Comparison of ENCODE assay signal across 9 cellular contexts in the genomic region with DNA sequence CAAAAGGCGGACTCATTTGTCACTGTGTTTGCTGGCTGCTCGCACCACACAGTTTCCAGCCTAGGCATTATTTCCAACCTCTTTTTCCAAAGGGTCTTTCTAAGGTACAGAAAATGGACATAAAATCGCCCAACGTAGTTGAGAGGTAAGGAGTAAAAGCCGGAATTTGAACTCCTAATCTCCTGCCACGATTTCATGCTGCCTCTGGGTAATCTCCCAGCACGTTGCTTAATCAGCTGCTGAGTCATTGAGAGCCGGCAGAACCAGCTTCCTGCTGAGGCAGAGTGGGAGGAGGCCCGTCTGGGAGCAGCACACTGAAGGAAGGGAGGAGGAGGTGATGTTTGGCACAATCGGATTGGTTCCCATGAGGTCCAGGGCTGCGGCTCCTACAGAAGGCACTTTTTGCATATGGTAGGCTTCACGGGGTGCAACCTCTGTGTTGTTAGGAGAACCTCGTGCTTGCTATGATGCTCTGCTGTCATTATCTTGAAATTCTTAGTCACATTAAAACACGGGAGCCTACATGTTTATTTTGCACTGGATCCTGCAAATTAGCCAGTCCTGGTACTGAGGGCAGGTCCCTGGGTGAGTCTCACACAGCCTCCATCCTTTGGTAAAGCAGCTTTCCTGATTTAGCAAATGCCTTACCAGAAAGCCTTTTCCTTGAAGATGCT.
DNase-seq lines count a peak whose midpoint lies in the region; ATAC-seq and TF ChIP-seq lines count a peak whose summit lies in the region.
"Had no signal": no experiment of that assay in that cellular context is flagged by ENCODE, and none has a peak within 500 bp of the region (broad histone marks: within the 10 kb centered on the region; RNA-seq: fewer than 3 reads in every experiment).

No MANE protein-coding gene starts in this region.

- no peaks in the 10 kb centered on the region for H3K27me3 Mint-ChIP-seq in HFFc6 (ENCODE audit: insufficient read depth)
- H3K27me3 Mint-ChIP-seq: central memory CD8-positive, alpha-beta T cell had no signal

- H3K4me1 ChIP-seq in mesodermal cell (ENCODE audit: control insufficient read depth, insufficient read depth, low read length, poor library complexity, severe bottlenecking) (peaks cover 39% of the 10 kb centered on the region), transverse colon (peaks cover 0 to 9% (median 5%) of the 10 kb centered on the region in 4 donors)

- in situ Hi-C loops in SK-MEL-5 (cut with HindIII; ENCODE audit: low pct_unique_long_range_greater_than_20kb, low sequenced_read_pairs), result no loop called here
- in situ Hi-C loops in transverse colon (cut with MboI; ENCODE audit: low pct_ligation_motif_present in 1 of 4, low pct_unique_long_range_greater_than_20kb in 1 of 4, low sequenced_read_pairs in 3 of 4), result no loop called here

- H3K9me3 Mint-ChIP-seq in HFFc6, result peaks cover 3% of the 10 kb centered on the region; the same call in 1 of the 2 replicates
- H3K9me3 Mint-ChIP-seq: central memory CD8-positive, alpha-beta T cell had no signal

- peaks cover 26% of the 10 kb centered on the region for H3K4me1 Mint-ChIP-seq in HFFc6 (ENCODE audit: low read depth)
- H3K4me1 Mint-ChIP-seq: central memory CD8-positive, alpha-beta T cell had no signal

- TF ChIP-seq EP300 in transverse colon (IDR thresholded peaks at IDR 0.05; ENCODE audit: low read depth), result no peak

- intact Hi-C loops in transverse colon (cut with DNase I; ENCODE audit: low total_unique reads), result no loop called here

- whole genome bisulfite sequencing in mesodermal cell (ENCODE audit: insufficient coverage in 2 of 2), 2 experiments, result 3 to 11% methylated on average over 9 to 12 of the region's 14 CpGs
- WGBS in transverse colon (ENCODE audit: low coverage in 1 of 2), 2 donors, result 16 to 67% methylated on average over 3 to 13 of the region's 14 CpGs

- ATAC-seq in HG02571 (IDR thresholded peaks at IDR 0.05; ENCODE audit: unreplicated experiment) (no peak), GM18870 (IDR thresholded peaks at IDR 0.05; ENCODE audit: unreplicated experiment) (no peak)

- H3K4me3 ChIP-seq in AG04449 (ENCODE audit: low read depth, low read length), result no peak overlapping the region; the same call in 1 of the 2 replicates
- peak overlapping the region; percentile 14 for H3K4me3 ChIP-seq in mesodermal cell (ENCODE audit: extremely low read depth, insufficient read depth, low read length, poor library complexity, severe bottlenecking)
- H3K4me3 ChIP-seq in transverse colon, result no peak overlapping the region

- DNase-seq in AG04449 (ENCODE audit: low read depth, low spot score) (peak; percentile 78), HFFc6 (peak; percentile 81), SK-MEL-5 (ENCODE audit: low read depth, low spot score) (peak; percentile 69), epidermal melanocyte (ENCODE audit: insufficient read length, low spot score) (peak; percentile 60), transverse colon (peak; percentile 77)

- CTCF ChIA-PET in AG04449 (lab: Yijun Ruan, JAX), result interaction anchor here (1.2 kb wide), 1 partner anchor 487 kb away, joined by 3 read pairs; a partner anchor contains a TSS

- no peaks in the 10 kb centered on the region for H3K36me3 ChIP-seq in mesodermal cell (ENCODE audit: control insufficient read depth, insufficient read depth, low read length)
- H3K36me3 ChIP-seq in transverse colon, result no peaks in the 10 kb centered on the region

- no peaks in the 10 kb centered on the region for H3K36me3 Mint-ChIP-seq in HFFc6 (ENCODE audit: low read depth)

- POLR2A ChIA-PET in AG04449 (lab: Yijun Ruan, JAX), result interaction anchor here (0.6 to 0.7 kb wide), 2 partner anchors 93 to 406 kb away, joined by 3 to 4 read pairs; no protein-coding TSS in a partner anchor

- H3K27me3 ChIP-seq in transverse colon, result no peaks in the 10 kb centered on the region

- no peaks in the 10 kb centered on the region for H3K9me3 ChIP-seq in mesodermal cell (ENCODE audit: control insufficient read depth, low read length)
- no peaks in the 10 kb centered on the region for H3K9me3 ChIP-seq in transverse colon

- H3K27ac ChIP-seq in mesodermal cell (ENCODE audit: low read depth, low read length, severe bottlenecking) (peak overlapping the region; percentile 93), transverse colon (no peak overlapping the region)

- TF ChIP-seq CTCF in AG04449 (IDR thresholded peaks at IDR 0.05; ENCODE audit: insufficient read depth, low read length, missing control alignments) (no peak), HFFc6 (IDR thresholded peaks at IDR 0.05) (no peak), transverse colon (IDR thresholded peaks at IDR 0.05) (no peak)

- TF ChIP-seq POLR2A in transverse colon (IDR thresholded peaks at IDR 0.05), result no peak

- peak overlapping the region; percentile 74 for H3K4me3 Mint-ChIP-seq in HFFc6
- H3K4me3 Mint-ChIP-seq: central memory CD8-positive, alpha-beta T cell had no signal

- H3K27ac Mint-ChIP-seq in HFFc6, result peak overlapping the region; percentile 63
